In the genomic region with DNA sequence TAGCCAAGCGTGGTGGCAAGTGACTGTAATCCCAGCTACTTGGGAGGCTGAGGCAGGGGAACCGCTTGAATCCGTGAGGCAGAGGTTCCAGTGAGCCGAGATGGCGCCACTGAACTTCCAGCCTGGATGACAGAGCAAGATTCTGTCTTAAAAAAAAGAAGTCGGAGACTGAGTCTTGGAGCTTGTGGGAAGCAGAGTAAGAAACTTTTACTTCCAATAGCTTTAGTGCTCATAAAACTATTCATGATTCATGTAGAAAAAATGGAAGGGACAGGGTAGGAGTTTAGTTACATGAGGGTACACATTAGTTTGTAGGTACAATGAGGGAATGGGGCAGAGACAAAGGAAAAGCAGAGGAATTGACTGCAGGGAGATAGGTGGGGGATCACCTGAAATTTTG, we compare ENCODE assay signal across 30 cellular contexts.
"Had no signal": no experiment of that assay in that cellular context is flagged by ENCODE, and none has a peak within 500 bp of the region (broad histone marks: within the 10 kb centered on the region; RNA-seq: fewer than 3 reads in every experiment).

No MANE protein-coding gene starts in this region.

- H3K36me3 ChIP-seq: adrenal gland, ascending aorta, esophagus muscularis mucosa, left ventricle myocardium inferior, pancreas, right atrium auricular region, thoracic aorta, uterus, WERI-Rb-1 had no signal

- H3K4me1 ChIP-seq: adrenal gland, ascending aorta, esophagus muscularis mucosa, foreskin keratinocyte, pancreas, uterus had no signal

- H3K9me3 ChIP-seq: adrenal gland, ascending aorta, esophagus muscularis mucosa, left ventricle myocardium inferior, neutrophil, pancreas, psoas muscle, right atrium auricular region, thoracic aorta, uterus had no signal

- H3K27me3 ChIP-seq: adrenal gland, ascending aorta, esophagus muscularis mucosa, foreskin keratinocyte, neutrophil, pancreas, right atrium auricular region, uterus had no signal

- H3K4me3 Mint-ChIP-seq: activated CD4-positive, alpha-beta T cell treated with anti-CD3 and anti-CD28 coated beads, Interleukin-2, amount 10 ng/mL, durations not matched to agents 24 days and 14 days; activated CD8-positive, alpha-beta memory T cell treated with anti-CD3 and anti-CD28 coated beads, Interleukin-2, amount 10 ng/mL, durations not matched to agents 7 days and 5 days; activated CD8-positive, alpha-beta T cell treated with anti-CD3 and anti-CD28 coated beads, Interleukin-2, amount 10 ng/mL, durations not matched to agents 7 days and 5 days; activated naive CD4-positive, alpha-beta T cell treated with anti-CD3 and anti-CD28 coated beads, Interleukin-2, amount 50 U/mL, for 24 hours; dendritic cell treated with granulocyte-macrophage colony-stimulating factor and Interleukin-4, amounts not matched to agents 40 ng/mL and 50 ng/mL, for 4 days; nephron; T-helper 1 cell treated with Interleukin-12 subunit alpha and Interleukin-12 subunit beta and Interleukin-4 antibody, amounts not matched to agents 30 μg/mL and 1 μg/mL, for 36 hours; type B pancreatic cell had no signal

- H3K27ac ChIP-seq: adrenal gland, ascending aorta, esophagus muscularis mucosa, foreskin keratinocyte, left ventricle myocardium inferior, neutrophil, pancreas, psoas muscle, right atrium auricular region, thoracic aorta, WERI-Rb-1 had no signal

- FAIRE-seq: pancreas, TTC549 had no signal

- H3K4me1 Mint-ChIP-seq: activated naive CD4-positive, alpha-beta T cell treated with anti-CD3 and anti-CD28 coated beads, Interleukin-2, amount 50 U/mL, for 24 hours had no signal

- H3K27me3 Mint-ChIP-seq: activated CD8-positive, alpha-beta memory T cell treated with anti-CD3 and anti-CD28 coated beads, Interleukin-2, amount 10 ng/mL, durations not matched to agents 7 days and 5 days; activated naive CD4-positive, alpha-beta T cell treated with anti-CD3 and anti-CD28 coated beads, Interleukin-2, amount 50 U/mL, for 24 hours; dendritic cell treated with granulocyte-macrophage colony-stimulating factor and Interleukin-4, amounts not matched to agents 40 ng/mL and 50 ng/mL, for 4 days; type B pancreatic cell had no signal

- H3K4me3 ChIP-seq: adrenal gland, ascending aorta, esophagus muscularis mucosa, left ventricle myocardium inferior, lung, pancreas, psoas muscle, right atrium auricular region, thoracic aorta, uterus had no signal

- DNase-seq: activated CD4-positive, alpha-beta T cell treated with anti-CD3 and anti-CD28 coated beads, Interleukin-2, amount 10 ng/mL, durations not matched to agents 24 days and 14 days; activated CD8-positive, alpha-beta memory T cell treated with anti-CD3 and anti-CD28 coated beads, Interleukin-2, amount 10 ng/mL, durations not matched to agents 7 days and 5 days; activated CD8-positive, alpha-beta T cell treated with anti-CD3 and anti-CD28 coated beads, Interleukin-2, amount 10 ng/mL, durations not matched to agents 7 days and 5 days; activated T-cell treated with anti-CD3 and anti-CD28 coated beads, Interleukin-2, amount 50 U/mL, for 48 hours; adrenal gland; caudate nucleus; foreskin keratinocyte; left ventricle myocardium inferior; mesendoderm; pancreas; psoas muscle; stimulated activated CD4-positive, alpha-beta T cell treated with anti-CD3 and anti-CD28 coated beads, Interleukin-2, amount 100 ng/mL, for 48 hours; stimulated activated naive CD8-positive, alpha-beta T cell treated with anti-CD3 and anti-CD28 coated beads, Interleukin-15, Interleukin-2, amounts not matched to agents 100 U/mL and 50 U/mL, for 24 hours; SW 1271; T-helper 9 cell; uterus; WERI-Rb-1 had no signal

- H3K27ac Mint-ChIP-seq: activated CD4-positive, alpha-beta T cell treated with anti-CD3 and anti-CD28 coated beads, Interleukin-2, amount 10 ng/mL, durations not matched to agents 24 days and 14 days; activated CD8-positive, alpha-beta memory T cell treated with anti-CD3 and anti-CD28 coated beads, Interleukin-2, amount 10 ng/mL, durations not matched to agents 7 days and 5 days; activated CD8-positive, alpha-beta T cell treated with anti-CD3 and anti-CD28 coated beads, Interleukin-2, amount 10 ng/mL, durations not matched to agents 7 days and 5 days; activated naive CD4-positive, alpha-beta T cell treated with anti-CD3 and anti-CD28 coated beads, Interleukin-2, amount 50 U/mL, for 24 hours; activated T-helper 2 cell treated with anti-CD3 and anti-CD28 coated beads, Interferon-gamma antibody, Interleukin-2, Interleukin-4, amounts not matched to agents 10 μg/mL and 5 μg/mL and 100 μg/mL, durations not matched to agents 14 hours and 24 hours and 36 hours; dendritic cell treated with granulocyte-macrophage colony-stimulating factor and Interleukin-4, amounts not matched to agents 40 ng/mL and 50 ng/mL, for 4 days; T-helper 1 cell treated with Interleukin-12 subunit alpha and Interleukin-12 subunit beta and Interleukin-4 antibody, amounts not matched to agents 30 μg/mL and 1 μg/mL, for 36 hours; type B pancreatic cell had no signal

- H3K9me3 Mint-ChIP-seq: activated CD4-positive, alpha-beta T cell treated with anti-CD3 and anti-CD28 coated beads, Interleukin-2, amount 10 ng/mL, durations not matched to agents 24 days and 14 days; activated naive CD4-positive, alpha-beta T cell treated with anti-CD3 and anti-CD28 coated beads, Interleukin-2, amount 50 U/mL, for 24 hours; activated T-helper 2 cell treated with anti-CD3 and anti-CD28 coated beads, Interferon-gamma antibody, Interleukin-2, Interleukin-4, amounts not matched to agents 10 μg/mL and 5 μg/mL and 100 μg/mL, durations not matched to agents 14 hours and 24 hours and 36 hours; dendritic cell treated with granulocyte-macrophage colony-stimulating factor and Interleukin-4, amounts not matched to agents 40 ng/mL and 50 ng/mL, for 4 days; T-helper 1 cell treated with Interleukin-12 subunit alpha and Interleukin-12 subunit beta and Interleukin-4 antibody, amounts not matched to agents 30 μg/mL and 1 μg/mL, for 36 hours had no signal
